In genomic region chr12:9039397-9039977, GRCh38 we compare ENCODE assay signal across 8 cellular contexts. TPM values are rescaled to one million over a fixed set of nuclear protein-coding genes. Genes with fewer than 3 reads are reported as not detected.
DNase-seq lines count a peak whose midpoint lies in the region; ATAC-seq and TF ChIP-seq lines count a peak whose summit lies in the region.

No MANE protein-coding gene starts in this region.

- intact Hi-C loops in upper lobe of right lung (cut with DNase I): loop anchor here (10.0 kb wide), 1 partner anchor 85 kb away; no protein-coding TSS in a partner anchor

- no peak overlapping the region for H3K4me3 Mint-ChIP-seq in chondrocyte (ENCODE audit: unreplicated experiment)

- peak; percentile 89 to 92 for TF ChIP-seq RAD21 in liver (IDR thresholded peaks at IDR 0.05)

- H3K4me3 ChIP-seq in liver (ENCODE audit: low read depth in 1 of 3, low read length in 3 of 3) (no peak overlapping the region), upper lobe of right lung (no peak overlapping the region)

- H3K4me1 Mint-ChIP-seq in chondrocyte (ENCODE audit: low read depth): peaks cover 7% of the 10 kb centered on the region

- peak; percentile 89 for TF ChIP-seq CTCF in chondrocyte (IDR thresholded peaks at IDR 0.05)
- TF ChIP-seq CTCF in liver (IDR thresholded peaks at IDR 0.05; ENCODE audit: low read depth, low read length, missing input control): peak; percentile 77
- TF ChIP-seq CTCF in upper lobe of right lung (IDR thresholded peaks at IDR 0.05): peak; percentile 79

- no peak overlapping the region for H3K9ac ChIP-seq in liver (ENCODE audit: low read depth in 1 of 2, low read length in 2 of 2)

- no peaks in the 10 kb centered on the region for H3K36me3 Mint-ChIP-seq in chondrocyte (ENCODE audit: low read depth)

- H3K36me3 ChIP-seq in liver (ENCODE audit: control insufficient read depth in 4 of 4, insufficient read depth in 3 of 4, low read depth in 1 of 4, low read length in 3 of 4) (no peaks in the 10 kb centered on the region), upper lobe of right lung (no peaks in the 10 kb centered on the region)

- peaks cover 20% of the 10 kb centered on the region for H3K27me3 Mint-ChIP-seq in chondrocyte (ENCODE audit: low read depth)

- no peaks in the 10 kb centered on the region for H3K9me3 ChIP-seq in liver (ENCODE audit: control insufficient read depth in 4 of 4, low read length in 3 of 4)
- H3K9me3 ChIP-seq in upper lobe of right lung: no peaks in the 10 kb centered on the region

- ATAC-seq in HG03175 (IDR thresholded peaks at IDR 0.05; ENCODE audit: unreplicated experiment) (peak; percentile 46), upper lobe of right lung (peak; percentile 83), GM18870 (IDR thresholded peaks at IDR 0.05; ENCODE audit: unreplicated experiment) (no peak)

- H3K4me1 ChIP-seq in liver (ENCODE audit: control insufficient read depth in 4 of 4, insufficient read depth in 4 of 4, low read length in 3 of 4) (no peaks in the 10 kb centered on the region), upper lobe of right lung (no peaks in the 10 kb centered on the region)

- DNase-seq in DMS 273 (lab: John Stamatoyannopoulos, UW; ENCODE audit: unreplicated experiment): peak; percentile 64
- no peak for DNase-seq in DMS 273 treated with DMSO at 0.1 percent for 48 hours (lab: John Stamatoyannopoulos, UW)
- peak; percentile 54 for DNase-seq in NOMO-1 treated with DMSO at 0.1 percent for 48 hours (lab: John Stamatoyannopoulos, UW; ENCODE audit: unreplicated experiment)
- DNase-seq in chondrocyte (ENCODE audit: low spot score): no peak
- no peak for DNase-seq in upper lobe of right lung

- no peaks in the 10 kb centered on the region for H3K9me3 Mint-ChIP-seq in chondrocyte (ENCODE audit: low read depth)

- H3K27me3 ChIP-seq in liver (ENCODE audit: control insufficient read depth in 4 of 4, insufficient read depth in 4 of 4, low read length in 3 of 4): no peaks in the 10 kb centered on the region
- H3K27me3 ChIP-seq in upper lobe of right lung: no peaks in the 10 kb centered on the region

- H3K27ac ChIP-seq in liver (ENCODE audit: low read depth in 1 of 2, low read length in 2 of 2) (no peak overlapping the region), upper lobe of right lung (no peak overlapping the region)

- H3K27ac Mint-ChIP-seq in chondrocyte (ENCODE audit: unreplicated experiment): no peak overlapping the region

- WGBS in liver: 12% methylated on average over 3 of the region's 3 CpGs

TF ChIP-seq in liver, 16 proteins besides CTCF, POLR2A, EP300 and RAD21:
- peak in 1 of 2 donors; percentile 46 for TF ChIP-seq HNF4A (conservative IDR thresholded peaks at IDR 0.05)
- peak; percentile 5 for TF ChIP-seq SP1 (IDR thresholded peaks at IDR 0.05)
- TF ChIP-seq HNF4G (IDR thresholded peaks at IDR 0.05): no peak

RNA-seq across cellular contexts. Expression of gene KLRG1, which starts 50.1 kb away (rescaled TPM):
- total RNA-seq in chondrocyte (0.17 to 1.5 TPM (median 0.49 TPM) in 3 replicates), liver (1 to 10 TPM; 2.4 to 2.8 TPM), upper lobe of right lung (3.3 TPM)
- polyA plus RNA-seq in liver: 1 to 10 TPM in 1 of 2 donors, under 1 TPM in 1; 0.95 to 2.7 TPM

Comparison
In these comparisons a context has a peak if more than half of its experiments do, and no peak if none do; other contexts are left out.
1. DNase-seq: peak in DMS 273 (single experiment) and NOMO-1 treated with DMSO at 0.1 percent for 48 hours (single experiment); none in DMS 273 treated with DMSO at 0.1 percent for 48 hours (single experiment), chondrocyte (single experiment) and upper lobe of right lung (single experiment).
2. Peak in every context shown above with its lines, with median percentiles within 50 percentile points of each other: CTCF ChIP-seq.